In genomic region chr16:87451563-87452210, GRCh38 we compare ENCODE assay signal across 2 cellular contexts.
TF ChIP-seq lines count a peak whose summit lies in the region.

No MANE protein-coding gene starts in this region.

TF ChIP-seq in GM12891, 5 proteins besides CTCF, POLR2A, EP300 and RAD21:
- no peak for TF ChIP-seq POLR2AphosphoS5 (IDR thresholded peaks at IDR 0.05; ENCODE audit: low read depth, low read length)
- TF ChIP-seq SPI1 (IDR thresholded peaks at IDR 0.05; ENCODE audit: low read depth, low read length): no peak
- TF ChIP-seq TAF1 (IDR thresholded peaks at IDR 0.05; ENCODE audit: low read depth, low read length): no peak
- TF ChIP-seq PAX5 (IDR thresholded peaks at IDR 0.05; ENCODE audit: insufficient read depth, low read length, severe bottlenecking): no peak
- TF ChIP-seq POU2F2 (IDR thresholded peaks at IDR 0.05; ENCODE audit: low read depth, low read length): no peak

TF ChIP-seq in SK-N-SH, 30 proteins besides CTCF, POLR2A, EP300 and RAD21 (continued from another document):
- TF ChIP-seq CHD2 (IDR thresholded peaks at IDR 0.05; ENCODE audit: low read length, partially characterized antibody) (no peak), ELF1 (IDR thresholded peaks at IDR 0.05) (no peak), POLR2AphosphoS5 (IDR thresholded peaks at IDR 0.05; ENCODE audit: low read depth, low read length) (no peak), ZBTB33 (IDR thresholded peaks at IDR 0.05; ENCODE audit: borderline replicate concordance, low read depth) (no peak), TCF12 (IDR thresholded peaks at IDR 0.05) (no peak), GABPA (IDR thresholded peaks at IDR 0.05; ENCODE audit: low read depth) (no peak), TAF1 (IDR thresholded peaks at IDR 0.05; ENCODE audit: borderline replicate concordance, low read depth, low read length) (no peak), REST (IDR thresholded peaks at IDR 0.05; ENCODE audit: low read depth, low read length) (no peak), RCOR1 (IDR thresholded peaks at IDR 0.05; ENCODE audit: low read length) (no peak)
TF ChIP-seq in SK-N-SH: peak in this region for 0.
